ENCODE assay signal across 13 cellular contexts in the genomic region with DNA sequence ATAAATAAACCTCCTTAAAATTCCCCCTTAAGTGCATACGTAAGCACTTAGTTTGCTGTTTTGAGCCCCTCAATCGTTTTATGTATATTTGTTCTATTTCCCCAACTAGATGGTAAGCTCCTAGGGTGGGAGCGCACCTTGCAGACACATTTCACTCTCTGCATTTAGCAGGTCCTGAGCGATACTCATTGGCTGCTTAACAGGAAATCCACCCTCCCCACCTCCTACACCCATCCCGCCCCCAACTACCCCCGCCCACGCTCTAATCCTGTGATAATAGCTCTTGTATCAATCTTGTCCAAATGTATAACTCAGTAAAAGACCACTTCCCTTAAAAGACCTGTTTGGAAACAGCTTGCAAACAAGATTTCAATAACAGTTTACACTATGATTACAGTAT. TPM values are rescaled to one million over a fixed set of nuclear protein-coding genes. Genes with fewer than 3 reads are reported as not detected.
DNase-seq lines count a peak whose midpoint lies in the region; ATAC-seq and TF ChIP-seq lines count a peak whose summit lies in the region.
"Had no signal": no experiment of that assay in that cellular context is flagged by ENCODE, and none has a peak within 500 bp of the region (broad histone marks: within the 10 kb centered on the region; RNA-seq: fewer than 3 reads in every experiment).

No MANE protein-coding gene starts in this region.

- H3K9me3 Mint-ChIP-seq in activated naive CD4-positive, alpha-beta T cell treated with anti-CD3 and anti-CD28 coated beads, Interleukin-2, amount 50 U/mL, for 72 hours: no peaks in the 10 kb centered on the region
- no peaks in the 10 kb centered on the region for H3K9me3 Mint-ChIP-seq in nephron progenitor cell
- no peaks in the 10 kb centered on the region for H3K9me3 Mint-ChIP-seq in H9

- H3K27me3 ChIP-seq in H9 (ENCODE audit: insufficient read depth, low read length): no peaks in the 10 kb centered on the region
- H3K27me3 ChIP-seq: breast epithelium, gastrocnemius medialis had no signal

- no peaks in the 10 kb centered on the region for H3K9me2 ChIP-seq in OCI-LY7 (ENCODE audit: insufficient read depth, low read length)

- CTCF ChIA-PET in OCI-LY7 (lab: Charles Lee; ENCODE audit: unreplicated experiment): interaction anchor here (0.6 to 0.7 kb wide), 3 partner anchors 21 to 413 kb away, joined by 4 to 6 read pairs (median 5); partner anchors contain the start of gene PTPN6

- H3K56ac ChIP-seq in H9 (ENCODE audit: insufficient read length, low read depth, low read length): no peak overlapping the region

- H2BK12ac ChIP-seq in H9 (ENCODE audit: insufficient read length, low read depth, low read length): no peak overlapping the region

- H3K4me3 ChIP-seq in OCI-LY7 (ENCODE audit: low read depth, low read length, poor library complexity, severe bottlenecking): peak overlapping the region; percentile 61
- H3K4me3 ChIP-seq: breast epithelium, gastrocnemius medialis had no signal

- H3K9me3 ChIP-seq in OCI-LY7 (ENCODE audit: low read length) (no peaks in the 10 kb centered on the region), H9 (ENCODE audit: control insufficient read depth, low read depth, low read length) (no peaks in the 10 kb centered on the region)
- H3K9me3 ChIP-seq: breast epithelium, gastrocnemius medialis, stomach had no signal

- H3K4me3 Mint-ChIP-seq in nephron progenitor cell: no peak overlapping the region
- no peak overlapping the region for H3K4me3 Mint-ChIP-seq in H9

- DNase-seq in activated gamma-delta T cell treated with Interleukin-2 at 50 U/mL for 16 hours (peak; percentile 49), activated gamma-delta T cell (lab: John Stamatoyannopoulos, UW) (no peak), OCI-LY7 (ENCODE audit: low spot score) (peak; percentile 84), posterior cingulate gyrus (no peak), nephron progenitor cell (no peak), H9 (no peak), globus pallidus (ENCODE audit: low spot score) (no peak)
- no peak for DNase-seq in activated naive CD4-positive, alpha-beta T cell treated with anti-CD3 and anti-CD28 coated beads, Interleukin-2, amount 50 U/mL, for 72 hours (ENCODE audit: low spot score in 2 of 2)
- DNase-seq: gastrocnemius medialis, mesenchymal stem cell, NCI-H510A treated with DMSO at 0.1 percent for 48 hours, stomach had no signal

- peaks cover 31% of the 10 kb centered on the region for H3K4me1 Mint-ChIP-seq in nephron progenitor cell
- peaks cover 12 to 15% of the 10 kb centered on the region in 2 experiments for H3K4me1 Mint-ChIP-seq in H9

- H4K91ac ChIP-seq in H9 (ENCODE audit: insufficient read length, low read depth, low read length): no peak overlapping the region

- H3K79me1 ChIP-seq in H9 (ENCODE audit: insufficient read depth, low read depth, low read length, poor library complexity, severe bottlenecking): no peaks in the 10 kb centered on the region

- POLR2A ChIA-PET in OCI-LY7 (lab: Charles Lee): interaction anchor here (0.6 to 1.7 kb wide), 16 partner anchors 8 to 1388 kb away, joined by 3 to 12 read pairs (median 4); partner anchors contain the start of genes GNB3, LPAR5, TAPBPL and ZNF384

- peaks cover 0 to 5% of the 10 kb centered on the region in 2 donors for H3K36me3 Mint-ChIP-seq in activated naive CD4-positive, alpha-beta T cell treated with anti-CD3 and anti-CD28 coated beads, Interleukin-2, amount 50 U/mL, for 72 hours
- H3K36me3 Mint-ChIP-seq in nephron progenitor cell (ENCODE audit: low read depth) (no peaks in the 10 kb centered on the region), H9 (ENCODE audit: insufficient read depth in 1 of 3, low read depth in 3 of 3) (no peaks in the 10 kb centered on the region)

- H3K27me3 Mint-ChIP-seq in nephron progenitor cell (ENCODE audit: low read depth, poor library complexity) (peaks cover 4% of the 10 kb centered on the region), H9 (ENCODE audit: low read depth) (peaks cover 6% of the 10 kb centered on the region)

- ATAC-seq in activated naive CD4-positive, alpha-beta T cell treated with anti-CD3 and anti-CD28 coated beads, Interleukin-2, amount 50 U/mL, for 72 hours: peak; percentile 59 to 66
- ATAC-seq: gastrocnemius medialis had no signal

- H3K27ac ChIP-seq in OCI-LY7 (ENCODE audit: low read depth, low read length, poor library complexity, severe bottlenecking) (peak overlapping the region; percentile 86), H9 (ENCODE audit: insufficient read length, low read depth, low read length) (no peak overlapping the region)
- H3K27ac ChIP-seq: breast epithelium, gastrocnemius medialis, stomach had no signal

- H3K4ac ChIP-seq in H9 (ENCODE audit: low read depth, low read length): no peak overlapping the region

- no peak overlapping the region for H2BK15ac ChIP-seq in H9 (ENCODE audit: low read depth, low read length)

- no peak overlapping the region for H3K9ac ChIP-seq in H9 (ENCODE audit: extremely low read depth, insufficient read length, low read length)

- H3K4me1 ChIP-seq in OCI-LY7 (ENCODE audit: insufficient read depth, low read length, poor library complexity, severe bottlenecking): peaks cover 79% of the 10 kb centered on the region
- no peaks in the 10 kb centered on the region for H3K4me1 ChIP-seq in H9 (ENCODE audit: insufficient read depth, low read length)
- H3K4me1 ChIP-seq: breast epithelium, gastrocnemius medialis had no signal

- H3K14ac ChIP-seq in H9 (ENCODE audit: insufficient read depth, low read length): no peak overlapping the region

- H3T11ph ChIP-seq in H9 (ENCODE audit: low read length): no peak overlapping the region

- H3K18ac ChIP-seq in H9 (ENCODE audit: insufficient read length, low read depth, low read length): no peak overlapping the region

- no peak overlapping the region for H4K8ac ChIP-seq in H9 (replicated peaks; ENCODE audit: insufficient read length, low read depth, low read length)

- no peaks in the 10 kb centered on the region for H3K23me2 ChIP-seq in H9 (ENCODE audit: insufficient read length, low read depth, low read length, poor library complexity, severe bottlenecking)

- H2AFZ ChIP-seq in OCI-LY7 (ENCODE audit: low read length): peak overlapping the region; percentile 3; the same call in 1 of the 2 replicates
- H2AFZ ChIP-seq in H9 (ENCODE audit: low read length): no peak overlapping the region

- no peak overlapping the region for H2BK5ac ChIP-seq in H9 (ENCODE audit: insufficient read length, low read length)

- no peak overlapping the region for H2BK20ac ChIP-seq in H9 (ENCODE audit: low read depth, low read length, poor library complexity, severe bottlenecking)

- H2AK5ac ChIP-seq in H9 (ENCODE audit: insufficient read length, low read length): no peak overlapping the region

- TF ChIP-seq CTCF in OCI-LY7 (conservative IDR thresholded peaks at IDR 0.05; ENCODE audit: low read length): no peak
- no peak for TF ChIP-seq CTCF in nephron progenitor cell (IDR thresholded peaks at IDR 0.05)
- TF ChIP-seq CTCF in H9 (conservative IDR thresholded peaks at IDR 0.05): no peak

- no peak overlapping the region for H2BK120ac ChIP-seq in H9 (ENCODE audit: low read depth, low read length, poor library complexity, severe bottlenecking)

- peaks cover 17% of the 10 kb centered on the region; the same call in 1 of the 2 replicates for H3K36me3 ChIP-seq in OCI-LY7 (ENCODE audit: insufficient read depth, low read length)
- H3K36me3 ChIP-seq: breast epithelium, gastrocnemius medialis, stomach had no signal

- intact Hi-C loops in OCI-LY7 (cut with micrococcal nuclease; ENCODE audit: unreplicated experiment): loop anchor here (2.0 kb wide), 1 partner anchor 61 kb away; the partner anchor contains the start of gene ZNF384
- intact Hi-C loops in posterior cingulate gyrus (cut with DNase I): no loop called here

- H4K5ac ChIP-seq in H9 (ENCODE audit: insufficient read length, low read depth, low read length): no peak overlapping the region

- H3K79me2 ChIP-seq in OCI-LY7 (ENCODE audit: insufficient read depth, low read depth, low read length) (peaks cover 62% of the 10 kb centered on the region; the same call in 1 of the 2 replicates), H9 (ENCODE audit: insufficient read depth, low read length) (no peaks in the 10 kb centered on the region)

- BruUV-seq in OCI-LY7 (replicated peaks; lab: Mats Ljungman, UMichigan): no TSS peak

- peak overlapping the region; percentile 70 to 75 for H3K27ac Mint-ChIP-seq in activated naive CD4-positive, alpha-beta T cell treated with anti-CD3 and anti-CD28 coated beads, Interleukin-2, amount 50 U/mL, for 72 hours
- H3K27ac Mint-ChIP-seq in nephron progenitor cell (no peak overlapping the region), H9 (no peak overlapping the region)

- no peak overlapping the region for H3K23ac ChIP-seq in H9 (ENCODE audit: insufficient read length, low read depth, low read length)

- no peaks in the 10 kb centered on the region for H4K20me1 ChIP-seq in OCI-LY7 (ENCODE audit: insufficient read depth, low read length)
- no peaks in the 10 kb centered on the region for H4K20me1 ChIP-seq in H9 (ENCODE audit: control insufficient read depth, insufficient read depth, insufficient read length)

- H3K4me2 ChIP-seq in OCI-LY7 (ENCODE audit: low read length) (peak overlapping the region; percentile 87), H9 (ENCODE audit: insufficient read depth, insufficient read length, low read length) (no peak overlapping the region)

- WGBS in H9 (ENCODE audit: extremely low coverage, insufficient read length, low lambda C conversion rate): no CpG with 5 or more reads among the region's 7 CpGs

RNA-seq across cellular contexts. Expression of gene LPAR5, which starts 8.2 kb away (rescaled TPM):
- 7.7 and 14.4 TPM in 2 replicates for total RNA-seq in OCI-LY7 (2014; rRNA removed; shearing (Covaris generic))
- total RNA-seq in OCI-LY7 (2022): 25.3 and 25.6 TPM in 2 replicates
- total RNA-seq in activated naive CD4-positive, alpha-beta T cell treated with anti-CD3 and anti-CD28 coated beads, Interleukin-2, amount 50 U/mL, for 72 hours: 1 to 10 TPM; 2.8 to 5.1 TPM
- 0.22 TPM in 2 replicates for total RNA-seq in H9 (2021)

RNA-seq across cellular contexts. Expression of gene ACRBP, which starts 19.6 kb away (rescaled TPM):
- 3.6 and 4.4 TPM in 2 replicates for total RNA-seq in OCI-LY7 (2014; rRNA removed; shearing (Covaris generic))
- total RNA-seq in OCI-LY7 (2022): 9.3 and 9.4 TPM in 2 replicates
- total RNA-seq in activated naive CD4-positive, alpha-beta T cell treated with anti-CD3 and anti-CD28 coated beads, Interleukin-2, amount 50 U/mL, for 72 hours: 1 to 10 TPM; 2.1 to 2.8 TPM
- total RNA-seq in H9 (2021): 1.3 and 1.9 TPM in 2 replicates

RNA-seq across cellular contexts. Expression of gene CHD4, which starts 20.4 kb away (rescaled TPM):
- total RNA-seq in OCI-LY7 (2014; rRNA removed; shearing (Covaris generic)): 287 and 319 TPM in 2 replicates
- total RNA-seq in OCI-LY7 (2022) (247 and 267 TPM in 2 replicates), H9 (2021) (334 and 346 TPM in 2 replicates)
- 100 to 1,000 TPM; 288 to 307 TPM for total RNA-seq in activated naive CD4-positive, alpha-beta T cell treated with anti-CD3 and anti-CD28 coated beads, Interleukin-2, amount 50 U/mL, for 72 hours

RNA-seq across cellular contexts. Expression of gene ING4, which starts 35.3 kb away (rescaled TPM):
- total RNA-seq in OCI-LY7 (2014; rRNA removed; shearing (Covaris generic)): 27.1 and 38.1 TPM in 2 replicates
- total RNA-seq in OCI-LY7 (2022) (30.8 and 37.0 TPM in 2 replicates), H9 (2021) (20.1 TPM in 2 replicates)
- total RNA-seq in activated naive CD4-positive, alpha-beta T cell treated with anti-CD3 and anti-CD28 coated beads, Interleukin-2, amount 50 U/mL, for 72 hours: 10 to 100 TPM; 18.1 to 24.3 TPM

RNA-seq across cellular contexts. Expression of gene NOP2, which starts 59.5 kb away (rescaled TPM):
- 87.9 and 116 TPM in 2 replicates for total RNA-seq in OCI-LY7 (2014; rRNA removed; shearing (Covaris generic))
- total RNA-seq in OCI-LY7 (2022) (86.5 and 100 TPM in 2 replicates), H9 (2021) (136 and 137 TPM in 2 replicates)
- total RNA-seq in activated naive CD4-positive, alpha-beta T cell treated with anti-CD3 and anti-CD28 coated beads, Interleukin-2, amount 50 U/mL, for 72 hours: 10 to 100 TPM; 78.8 to 79.8 TPM

Comparison
In these comparisons a context has a peak if more than half of its experiments do, and no peak if none do; other contexts are left out.
1. DNase-seq: peak in activated gamma-delta T cell treated with Interleukin-2 at 50 U/mL for 16 hours (single experiment) and OCI-LY7 (single experiment); none in activated gamma-delta T cell (single experiment), activated naive CD4-positive, alpha-beta T cell treated with anti-CD3 and anti-CD28 coated beads, Interleukin-2, amount 50 U/mL, for 72 hours (0 of 2), posterior cingulate gyrus (0 of 10), nephron progenitor cell (single experiment), H9 (single experiment) and globus pallidus (single experiment).
2. H3K27ac Mint-ChIP-seq: peak in activated naive CD4-positive, alpha-beta T cell treated with anti-CD3 and anti-CD28 coated beads, Interleukin-2, amount 50 U/mL, for 72 hours (2 of 2); none in nephron progenitor cell (single experiment) and H9 (0 of 3).